8 cellular contexts compared by ENCODE assay signal in the genomic region with DNA sequence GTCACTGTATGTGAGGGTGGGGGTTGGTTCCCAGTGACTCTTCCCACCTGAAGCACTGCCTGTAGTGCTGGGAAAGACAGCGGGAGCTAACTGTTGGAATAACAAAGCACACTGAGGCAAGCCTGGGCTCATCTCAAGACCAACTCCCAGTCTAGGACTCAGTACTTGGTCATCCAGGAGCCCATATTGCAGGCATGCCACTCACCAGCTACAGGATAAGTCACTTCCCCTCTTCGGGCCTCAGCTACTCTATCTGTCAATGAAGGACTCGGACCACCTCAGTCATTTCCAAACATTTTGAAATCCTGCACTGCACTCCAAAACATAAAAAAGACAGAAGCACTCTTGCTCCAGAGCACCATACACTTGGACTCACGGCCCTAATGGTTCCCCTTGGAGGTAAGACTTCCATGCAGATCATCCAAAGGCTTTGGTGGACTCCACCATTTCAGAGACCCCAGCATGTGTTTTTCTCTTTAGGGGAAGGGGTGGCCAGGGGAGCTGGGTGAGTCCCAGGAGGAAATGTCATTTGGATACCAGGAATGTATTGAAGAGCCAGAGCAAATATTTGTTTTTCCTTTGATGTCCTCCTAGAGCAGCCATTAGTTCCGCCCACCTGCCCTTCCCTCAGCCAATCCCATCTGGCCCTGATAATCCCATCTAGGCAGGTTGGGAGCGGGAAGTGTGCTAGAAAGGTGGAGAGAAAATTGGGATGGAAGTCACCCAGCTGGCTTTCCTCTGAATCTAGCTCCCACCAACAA. TPM values are rescaled to one million over a fixed set of nuclear protein-coding genes. Genes with fewer than 3 reads are reported as not detected.
DNase-seq lines count a peak whose midpoint lies in the region; ATAC-seq and TF ChIP-seq lines count a peak whose summit lies in the region.

No MANE protein-coding gene starts in this region.

- H3K36me3 ChIP-seq in hepatocyte (replicated peaks; ENCODE audit: insufficient read depth, low read depth): no peaks in the 10 kb centered on the region

- no peak for DNase-seq in activated CD4-positive, alpha-beta T cell treated with anti-CD3 and anti-CD28 coated beads, Interleukin-2, amount 10 ng/mL, durations not matched to agents 24 days and 14 days
- no peak for DNase-seq in activated CD4-positive, alpha-beta T cell treated with anti-CD3 and anti-CD28 coated beads, Interleukin-2, amount 50 U/mL, for 1 hour
- DNase-seq in RWPE1 (ENCODE audit: low spot score) (peak; percentile 87), hepatocyte (ENCODE audit: low spot score) (peak; percentile 35), NCI-H524 treated with DMSO at 0.1 percent for 48 hours (lab: John Stamatoyannopoulos, UW) (no peak)
- no peak for DNase-seq in stimulated activated naive CD8-positive, alpha-beta T cell treated with anti-CD3 and anti-CD28 coated beads, Interleukin-15, amount 100 ng/mL, for 72 hours
- DNase-seq in stimulated activated CD4-positive, alpha-beta T cell treated with anti-CD3 and anti-CD28 coated beads, Interleukin-2, amount 100 ng/mL, for 24 hours: no peak

- H3K27ac Mint-ChIP-seq in activated CD4-positive, alpha-beta T cell treated with anti-CD3 and anti-CD28 coated beads, Interleukin-2, amount 10 ng/mL, durations not matched to agents 24 days and 14 days: no peak overlapping the region
- peak overlapping the region in 1 of 2 donors; percentile 83 for H3K27ac Mint-ChIP-seq in stimulated activated naive CD8-positive, alpha-beta T cell treated with anti-CD3 and anti-CD28 coated beads, Interleukin-15, amount 100 ng/mL, for 72 hours

- H3K4me1 Mint-ChIP-seq in activated CD4-positive, alpha-beta T cell treated with anti-CD3 and anti-CD28 coated beads, Interleukin-2, amount 10 ng/mL, durations not matched to agents 24 days and 14 days: peaks cover 70% of the 10 kb centered on the region
- H3K4me1 Mint-ChIP-seq in stimulated activated naive CD8-positive, alpha-beta T cell treated with anti-CD3 and anti-CD28 coated beads, Interleukin-15, amount 100 ng/mL, for 72 hours: peaks cover 86% of the 10 kb centered on the region

- H3K27ac ChIP-seq in RWPE1 (peak overlapping the region; percentile 98), hepatocyte (peak overlapping the region; percentile 78)

- H2AFZ ChIP-seq in hepatocyte: no peak overlapping the region

- no peaks in the 10 kb centered on the region for H4K20me1 ChIP-seq in hepatocyte (ENCODE audit: insufficient read depth, poor library complexity, severe bottlenecking)

- H3K79me2 ChIP-seq in hepatocyte: peaks cover 63% of the 10 kb centered on the region

- no peaks in the 10 kb centered on the region for H3K27me3 Mint-ChIP-seq in activated CD4-positive, alpha-beta T cell treated with anti-CD3 and anti-CD28 coated beads, Interleukin-2, amount 10 ng/mL, durations not matched to agents 24 days and 14 days
- H3K27me3 Mint-ChIP-seq in stimulated activated naive CD8-positive, alpha-beta T cell treated with anti-CD3 and anti-CD28 coated beads, Interleukin-15, amount 100 ng/mL, for 72 hours: no peaks in the 10 kb centered on the region

- ATAC-seq in stimulated activated naive CD8-positive, alpha-beta T cell treated with anti-CD3 and anti-CD28 coated beads, Interleukin-15, amount 100 ng/mL, for 72 hours: no peak
- ATAC-seq in GM21528 (IDR thresholded peaks at IDR 0.05; ENCODE audit: low FRiP score, unreplicated experiment): no peak

- H3K36me3 Mint-ChIP-seq in activated CD4-positive, alpha-beta T cell treated with anti-CD3 and anti-CD28 coated beads, Interleukin-2, amount 10 ng/mL, durations not matched to agents 24 days and 14 days (ENCODE audit: low read depth): peaks cover 4% of the 10 kb centered on the region

- H3K4me3 ChIP-seq in hepatocyte: no peak overlapping the region

- POLR2A ChIA-PET in RWPE1 (lab: Yijun Ruan, JAX; ENCODE audit: low non-redundant PET): interaction anchor here (1.1 to 5.3 kb wide), 3 partner anchors 20 to 45 kb away, joined by 3 to 26 read pairs (median 7); no protein-coding TSS in a partner anchor

- peaks cover 38% of the 10 kb centered on the region for H3K4me1 ChIP-seq in hepatocyte (ENCODE audit: insufficient read depth)

- no peaks in the 10 kb centered on the region for H3K27me3 ChIP-seq in hepatocyte

- TF ChIP-seq CTCF in RWPE1 (conservative IDR thresholded peaks at IDR 0.05; ENCODE audit: low read depth): no peak
- no peak for TF ChIP-seq CTCF in hepatocyte (IDR thresholded peaks at IDR 0.05; ENCODE audit: poor library complexity)

- peak overlapping the region; percentile 63 for H3K4me3 Mint-ChIP-seq in activated CD4-positive, alpha-beta T cell treated with anti-CD3 and anti-CD28 coated beads, Interleukin-2, amount 10 ng/mL, durations not matched to agents 24 days and 14 days
- peak overlapping the region; percentile 87 to 99 for H3K4me3 Mint-ChIP-seq in stimulated activated naive CD8-positive, alpha-beta T cell treated with anti-CD3 and anti-CD28 coated beads, Interleukin-15, amount 100 ng/mL, for 72 hours

- 77% methylated on average over 6 of the region's 6 CpGs for WGBS in hepatocyte (ENCODE audit: low lambda C conversion rate, missing lambda C conversion rate)

- H3K9me2 ChIP-seq in hepatocyte (replicated peaks; ENCODE audit: insufficient read depth): no peaks in the 10 kb centered on the region

- H3K9me3 ChIP-seq in hepatocyte (ENCODE audit: low read depth): no peaks in the 10 kb centered on the region

- peak overlapping the region; percentile 90 for H3K4me2 ChIP-seq in hepatocyte

- no peaks in the 10 kb centered on the region for H3K9me3 Mint-ChIP-seq in activated CD4-positive, alpha-beta T cell treated with anti-CD3 and anti-CD28 coated beads, Interleukin-2, amount 10 ng/mL, durations not matched to agents 24 days and 14 days
- no peaks in the 10 kb centered on the region for H3K9me3 Mint-ChIP-seq in stimulated activated naive CD8-positive, alpha-beta T cell treated with anti-CD3 and anti-CD28 coated beads, Interleukin-15, amount 100 ng/mL, for 72 hours

- intact Hi-C loops in activated CD4-positive, alpha-beta T cell treated with anti-CD3 and anti-CD28 coated beads, Interleukin-2, amount 10 ng/mL, durations not matched to agents 24 days and 14 days (cut with micrococcal nuclease): no loop called here

- CTCF ChIA-PET in RWPE1 (lab: Yijun Ruan, JAX): interaction anchor here (0.5 to 17.7 kb wide), 11 partner anchors 15 to 774 kb away, joined by 3 to 622 read pairs (median 5); no protein-coding TSS in a partner anchor

RNA-seq across cellular contexts. Expression of a gene that starts 3.1 kb away (rescaled TPM):
- 0.80 and 1.0 TPM in 2 replicates for total RNA-seq in activated CD4-positive, alpha-beta T cell treated with anti-CD3 and anti-CD28 coated beads, Interleukin-2, amount 10 ng/mL, durations not matched to agents 24 days and 14 days
- total RNA-seq in hepatocyte: 12.6 and 13.4 TPM in 2 replicates
- 20.7 and 22.5 TPM in 2 replicates for polyA plus RNA-seq in hepatocyte

RNA-seq across cellular contexts. Expression of a gene that starts 38.3 kb away (rescaled TPM):
- 0.44 TPM in 1 of 2 replicates, not detected in the other for total RNA-seq in activated CD4-positive, alpha-beta T cell treated with anti-CD3 and anti-CD28 coated beads, Interleukin-2, amount 10 ng/mL, durations not matched to agents 24 days and 14 days
- total RNA-seq in hepatocyte: 0.28 and 0.40 TPM in 2 replicates
- 1.6 and 1.7 TPM in 2 replicates for polyA plus RNA-seq in hepatocyte

Comparison
In these comparisons a context has a peak if more than half of its experiments do, and no peak if none do; other contexts are left out.
1. DNase-seq: peak in RWPE1 (single experiment) and hepatocyte (single experiment); none in activated CD4-positive, alpha-beta T cell treated with anti-CD3 and anti-CD28 coated beads, Interleukin-2, amount 10 ng/mL, durations not matched to agents 24 days and 14 days (single experiment), activated CD4-positive, alpha-beta T cell treated with anti-CD3 and anti-CD28 coated beads, Interleukin-2, amount 50 U/mL, for 1 hour (single experiment), stimulated activated naive CD8-positive, alpha-beta T cell treated with anti-CD3 and anti-CD28 coated beads, Interleukin-15, amount 100 ng/mL, for 72 hours (0 of 2), stimulated activated CD4-positive, alpha-beta T cell treated with anti-CD3 and anti-CD28 coated beads, Interleukin-2, amount 100 ng/mL, for 24 hours (0 of 2) and NCI-H524 treated with DMSO at 0.1 percent for 48 hours (single experiment).